ENCODE assay signal across 8 cellular contexts in genomic region chr12:6551496-6552139, GRCh38. TPM values are rescaled to one million over a fixed set of nuclear protein-coding genes. Genes with fewer than 3 reads are reported as not detected.
A peak's percentile ranks its signal among the peaks of the same experiment; 100 is the strongest.
DNase-seq lines count a peak whose midpoint lies in the region; ATAC-seq, FAIRE-seq and TF ChIP-seq lines count a peak whose summit lies in the region.

No MANE protein-coding gene starts in this region.

- peak; percentile 3 for ATAC-seq in left ventricle myocardium superior
- no peak for ATAC-seq in stimulated activated naive B cell treated with anti-CD40 and anti-IgM and Interleukin-4, amounts not matched to agents 10 μg/mL and 1 μg/mL and 100 μg/mL, for 72 hours (replicated peaks)
- ATAC-seq in GM18505 (IDR thresholded peaks at IDR 0.05; ENCODE audit: unreplicated experiment) = no peak
- ATAC-seq in GM19395 (IDR thresholded peaks at IDR 0.05; ENCODE audit: unreplicated experiment) = no peak

- peak overlapping the region; percentile 75 for H3K9ac ChIP-seq in astrocyte (ENCODE audit: low read length)

- H3K27ac ChIP-seq in astrocyte (ENCODE audit: low read depth, low read length) = peak overlapping the region; percentile 82

- peaks cover 70% of the 10 kb centered on the region for H3K79me2 ChIP-seq in astrocyte (ENCODE audit: insufficient read depth, low read length)

- H3K9me3 ChIP-seq in astrocyte (ENCODE audit: insufficient read depth, low read depth, low read length) = no peaks in the 10 kb centered on the region

- POLR2A ChIA-PET in activated CD4-positive, alpha-beta memory T cell treated with anti-CD3 and anti-CD28 coated beads for 36 hours (lab: Charles Lee) = interaction anchor here (0.8 to 6.0 kb wide), 3 partner anchors 13 to 105 kb away, joined by 3 to 54 read pairs (median 3); no protein-coding TSS in a partner anchor

- H4K20me1 ChIP-seq in astrocyte (ENCODE audit: insufficient read depth, low read length) = peaks cover 33% of the 10 kb centered on the region

- peak; percentile 23 for DNase-seq in H7
- peak; percentile 66 for DNase-seq in astrocyte (ENCODE audit: low read depth)
- peak; percentile 60 for DNase-seq in left ventricle myocardium superior
- no peak for DNase-seq in stimulated activated naive B cell treated with anti-CD40 and anti-IgM and Interleukin-4, amounts not matched to agents 10 μg/mL and 1 μg/mL and 100 μg/mL, for 72 hours
- no peak for DNase-seq in erythroblast (lab: John Stamatoyannopoulos, UW)
- DNase-seq in activated CD4-positive, alpha-beta memory T cell treated with anti-CD3 and anti-CD28 coated beads for 36 hours = no peak

- peaks cover 55% of the 10 kb centered on the region for H3K4me1 Mint-ChIP-seq in astrocyte (ENCODE audit: low read depth, unreplicated experiment)
- peaks cover 27 to 47% of the 10 kb centered on the region in 2 donors for H3K4me1 Mint-ChIP-seq in stimulated activated naive B cell treated with anti-CD40 and anti-IgM and Interleukin-4, amounts not matched to agents 10 μg/mL and 1 μg/mL and 100 μg/mL, for 72 hours
- H3K4me1 Mint-ChIP-seq in activated CD4-positive, alpha-beta memory T cell treated with anti-CD3 and anti-CD28 coated beads for 36 hours (ENCODE audit: low read depth) = peaks cover 37% of the 10 kb centered on the region

- peaks cover 82% of the 10 kb centered on the region for H3K4me1 ChIP-seq in astrocyte (ENCODE audit: insufficient read depth, low read length)

- peak overlapping the region; percentile 74 for H3K4me3 Mint-ChIP-seq in astrocyte (ENCODE audit: unreplicated experiment)
- no peak overlapping the region for H3K4me3 Mint-ChIP-seq in stimulated activated naive B cell treated with anti-CD40 and anti-IgM and Interleukin-4, amounts not matched to agents 10 μg/mL and 1 μg/mL and 100 μg/mL, for 72 hours
- no peak overlapping the region for H3K4me3 Mint-ChIP-seq in activated CD4-positive, alpha-beta memory T cell treated with anti-CD3 and anti-CD28 coated beads for 36 hours

- CTCF ChIA-PET in activated CD4-positive, alpha-beta memory T cell treated with anti-CD3 and anti-CD28 coated beads for 36 hours (lab: Charles Lee) = interaction anchor here (1.0 to 6.7 kb wide), 6 partner anchors 9 to 128 kb away, joined by 3 to 52 read pairs (median 6); partner anchors contain the start of gene NOP2

- peak; percentile 80 for FAIRE-seq in astrocyte (lab: Jason Lieb, UNC)

- intact Hi-C loops in left ventricle myocardium superior (cut with micrococcal nuclease) = no loop called here
- intact Hi-C loops in activated CD4-positive, alpha-beta memory T cell treated with anti-CD3 and anti-CD28 coated beads for 36 hours (cut with micrococcal nuclease) = no loop called here

- no peak for TF ChIP-seq CTCF in astrocyte (IDR thresholded peaks at IDR 0.05; ENCODE audit: insufficient read depth, low read depth, low read length)

- H3K36me3 Mint-ChIP-seq in astrocyte (ENCODE audit: low read depth, unreplicated experiment) = peaks cover 14% of the 10 kb centered on the region
- peaks cover 43 to 62% of the 10 kb centered on the region in 2 donors for H3K36me3 Mint-ChIP-seq in stimulated activated naive B cell treated with anti-CD40 and anti-IgM and Interleukin-4, amounts not matched to agents 10 μg/mL and 1 μg/mL and 100 μg/mL, for 72 hours
- H3K36me3 Mint-ChIP-seq in activated CD4-positive, alpha-beta memory T cell treated with anti-CD3 and anti-CD28 coated beads for 36 hours = peaks cover 17% of the 10 kb centered on the region

- H3K27me3 Mint-ChIP-seq in astrocyte (ENCODE audit: low read depth, unreplicated experiment) = no peaks in the 10 kb centered on the region
- H3K27me3 Mint-ChIP-seq in stimulated activated naive B cell treated with anti-CD40 and anti-IgM and Interleukin-4, amounts not matched to agents 10 μg/mL and 1 μg/mL and 100 μg/mL, for 72 hours = no peaks in the 10 kb centered on the region
- H3K27me3 Mint-ChIP-seq in activated CD4-positive, alpha-beta memory T cell treated with anti-CD3 and anti-CD28 coated beads for 36 hours = no peaks in the 10 kb centered on the region

- H3K4me2 ChIP-seq in astrocyte (ENCODE audit: low read length) = peak overlapping the region; percentile 98

- H3K36me3 ChIP-seq in H7 (replicated peaks; ENCODE audit: control insufficient read depth, insufficient read depth, low read length) = peaks cover 13% of the 10 kb centered on the region
- H3K36me3 ChIP-seq in astrocyte (ENCODE audit: insufficient read depth, low read length) = peaks cover 2% of the 10 kb centered on the region

- peak overlapping the region; percentile 98 for H3K27ac Mint-ChIP-seq in astrocyte (ENCODE audit: unreplicated experiment)
- H3K27ac Mint-ChIP-seq in stimulated activated naive B cell treated with anti-CD40 and anti-IgM and Interleukin-4, amounts not matched to agents 10 μg/mL and 1 μg/mL and 100 μg/mL, for 72 hours = peak overlapping the region; percentile 25
- H3K27ac Mint-ChIP-seq in activated CD4-positive, alpha-beta memory T cell treated with anti-CD3 and anti-CD28 coated beads for 36 hours = no peak overlapping the region

- no peaks in the 10 kb centered on the region for H3K9me3 Mint-ChIP-seq in astrocyte (ENCODE audit: unreplicated experiment)
- no peaks in the 10 kb centered on the region for H3K9me3 Mint-ChIP-seq in stimulated activated naive B cell treated with anti-CD40 and anti-IgM and Interleukin-4, amounts not matched to agents 10 μg/mL and 1 μg/mL and 100 μg/mL, for 72 hours
- H3K9me3 Mint-ChIP-seq in activated CD4-positive, alpha-beta memory T cell treated with anti-CD3 and anti-CD28 coated beads for 36 hours = no peaks in the 10 kb centered on the region

- no peak overlapping the region for H3K4me3 ChIP-seq in H7 (ENCODE audit: insufficient read depth, low read depth, low read length)
- peak overlapping the region; percentile 2 for H3K4me3 ChIP-seq in astrocyte (ENCODE audit: insufficient read depth, low read depth, low read length)

- H3K27me3 ChIP-seq in H7 (ENCODE audit: control insufficient read depth, insufficient read depth, low read length) (peaks cover 2% of the 10 kb centered on the region; the same call in 1 of the 2 replicates), astrocyte (ENCODE audit: insufficient read depth, low read length) (no peaks in the 10 kb centered on the region)

- TF ChIP-seq POLR2A in erythroblast (IDR thresholded peaks at IDR 0.05; ENCODE audit: low read length) (no peak), GM18505 (IDR thresholded peaks at IDR 0.05; ENCODE audit: borderline replicate concordance, extremely low read depth, insufficient read depth, insufficient read length) (no peak)

- no peak overlapping the region for H2AFZ ChIP-seq in astrocyte (ENCODE audit: low read depth, low read length)

RNA-seq across cellular contexts. Expression of gene IFFO1, which starts 4.2 kb away (rescaled TPM):
- total RNA-seq in H7 (2014; rRNA removed; shearing (Covaris generic)) = 15.1 and 18.2 TPM in 2 replicates
- total RNA-seq in astrocyte (18.8 and 20.8 TPM in 2 replicates), left ventricle myocardium superior (14.9 TPM)
- 10 to 100 TPM; 10.9 to 12.4 TPM for total RNA-seq in activated CD4-positive, alpha-beta memory T cell treated with anti-CD3 and anti-CD28 coated beads for 36 hours

RNA-seq across cellular contexts. Expression of gene NOP2, which starts 16.5 kb away (rescaled TPM):
- 64.2 and 68.8 TPM in 2 replicates for total RNA-seq in H7 (2014; rRNA removed; shearing (Covaris generic))
- total RNA-seq in astrocyte = 53.1 and 66.8 TPM in 2 replicates
- total RNA-seq in left ventricle myocardium superior = 16.1 TPM
- total RNA-seq in activated CD4-positive, alpha-beta memory T cell treated with anti-CD3 and anti-CD28 coated beads for 36 hours = 10 to 100 TPM; 74.9 to 82.2 TPM

RNA-seq across cellular contexts. Expression of gene GAPDH, which starts 17.3 kb away (rescaled TPM):
- 6,920 and 8,270 TPM in 2 replicates for total RNA-seq in H7 (2014; rRNA removed; shearing (Covaris generic))
- 5,151 and 5,167 TPM in 2 replicates for total RNA-seq in astrocyte
- total RNA-seq in left ventricle myocardium superior = 4,526 TPM
- 1,000 to 10,000 TPM; 5,823 to 5,836 TPM for total RNA-seq in activated CD4-positive, alpha-beta memory T cell treated with anti-CD3 and anti-CD28 coated beads for 36 hours

RNA-seq across cellular contexts. Expression of gene CHD4, which starts 55.6 kb away (rescaled TPM):
- total RNA-seq in H7 (2014; rRNA removed; shearing (Covaris generic)) = 236 and 245 TPM in 2 replicates
- total RNA-seq in astrocyte (319 and 329 TPM in 2 replicates), left ventricle myocardium superior (159 TPM)
- 100 to 1,000 TPM; 302 to 305 TPM for total RNA-seq in activated CD4-positive, alpha-beta memory T cell treated with anti-CD3 and anti-CD28 coated beads for 36 hours

RNA-seq across cellular contexts. Expression of gene NCAPD2, which starts 57.7 kb away (rescaled TPM):
- 104 and 113 TPM in 2 replicates for total RNA-seq in H7 (2014; rRNA removed; shearing (Covaris generic))
- total RNA-seq in astrocyte (18.6 and 21.1 TPM in 2 replicates), left ventricle myocardium superior (13.1 TPM)
- total RNA-seq in activated CD4-positive, alpha-beta memory T cell treated with anti-CD3 and anti-CD28 coated beads for 36 hours = 100 to 1,000 TPM; 192 to 196 TPM

Comparison
In these comparisons a context has a peak if more than half of its experiments do, and no peak if none do; other contexts are left out.
1. DNase-seq: peak in H7 (single experiment), astrocyte (single experiment) and left ventricle myocardium superior (single experiment); none in stimulated activated naive B cell treated with anti-CD40 and anti-IgM and Interleukin-4, amounts not matched to agents 10 μg/mL and 1 μg/mL and 100 μg/mL, for 72 hours (single experiment), erythroblast (0 of 2) and activated CD4-positive, alpha-beta memory T cell treated with anti-CD3 and anti-CD28 coated beads for 36 hours (single experiment).